12 cellular contexts compared by ENCODE assay signal in genomic region chr4:176988226-176988625, GRCh38.
DNase-seq lines count a peak whose midpoint lies in the region; ATAC-seq, FAIRE-seq and TF ChIP-seq lines count a peak whose summit lies in the region.
"Had no signal": no experiment of that assay in that cellular context is flagged by ENCODE, and none has a peak within 500 bp of the region (broad histone marks: within the 10 kb centered on the region; RNA-seq: fewer than 3 reads in every experiment).

No MANE protein-coding gene starts in this region.

- H3K27ac ChIP-seq in A549 (peak overlapping the region; percentile 58 to 76; a peak in 4 of 6 replicates), foreskin keratinocyte (peak overlapping the region; percentile 70)
- H3K27ac ChIP-seq: right lobe of liver, SK-N-MC had no signal

- no peaks in the 10 kb centered on the region for H3K27me3 ChIP-seq in foreskin keratinocyte
- H3K27me3 ChIP-seq: right lobe of liver had no signal

- peaks cover 12% of the 10 kb centered on the region for H3K4me1 ChIP-seq in A549
- H3K4me1 ChIP-seq in foreskin keratinocyte: peaks cover 16% of the 10 kb centered on the region
- H3K4me1 ChIP-seq: right lobe of liver had no signal

- peak; percentile 49 to 87 for DNase-seq in A549 (ENCODE audit: low read depth in 1 of 2, low spot score in 1 of 2)
- DNase-seq in HFF-Myc (ENCODE audit: extremely low read depth, low read depth): peak; percentile 86
- peak; percentile 5 for DNase-seq in SW480 (ENCODE audit: low spot score)
- DNase-seq in foreskin keratinocyte: peak; percentile 95 to 98
- DNase-seq in stimulated activated CD4-positive, alpha-beta T cell treated with anti-CD3 and anti-CD28 coated beads, Interleukin-4, amount 100 ng/mL, for 1 hour: no peak
- DNase-seq in NOMO-1 (lab: John Stamatoyannopoulos, UW; ENCODE audit: unreplicated experiment in 2 of 2): no peak
- DNase-seq in DMS79 (lab: John Stamatoyannopoulos, UW): no peak
- DNase-seq: CD8-positive, alpha-beta T cell; right lobe of liver; stimulated activated naive B cell treated with anti-CD40 and anti-IgM and Interleukin-4, amounts not matched to agents 10 μg/mL and 1 μg/mL and 100 μg/mL, for 72 hours had no signal

- TF ChIP-seq RAD21 in A549 (conservative IDR thresholded peaks at IDR 0.05 in 1 of 2, IDR thresholded peaks at IDR 0.05 in 1 of 2): no peak

- no peaks in the 10 kb centered on the region for H3K9me3 ChIP-seq in A549
- H3K9me3 ChIP-seq: right lobe of liver had no signal

- WGBS in A549 (ENCODE audit: missing lambda C conversion rate): 4% methylated on average over 1 of the region's 1 CpG

- ATAC-seq in A549: peak; percentile 99 to 100
- ATAC-seq in foreskin keratinocyte: peak; percentile 100
- no peak for ATAC-seq in GM18873 (IDR thresholded peaks at IDR 0.05; ENCODE audit: low FRiP score, unreplicated experiment)
- ATAC-seq: CD8-positive, alpha-beta T cell; stimulated activated naive B cell treated with anti-CD40 and anti-IgM and Interleukin-4, amounts not matched to agents 10 μg/mL and 1 μg/mL and 100 μg/mL, for 72 hours had no signal

- CTCF ChIA-PET in A549 (lab: Yijun Ruan, JAX): no interaction called here

- no peak overlapping the region for H3K4me3 ChIP-seq in A549
- H3K4me3 ChIP-seq in HFF-Myc (replicated peaks; ENCODE audit: low read depth, low read length): no peak overlapping the region
- H3K4me3 ChIP-seq: right lobe of liver, SK-N-MC had no signal

- H3K4me2 ChIP-seq in A549: peak overlapping the region; percentile 45

- TF ChIP-seq CTCF in A549 (IDR thresholded peaks at IDR 0.05) (no peak), HFF-Myc (IDR thresholded peaks at IDR 0.05; ENCODE audit: low read depth, low read length, missing control alignments) (no peak), foreskin keratinocyte (conservative IDR thresholded peaks at IDR 0.05) (peak; percentile 25)

- TF ChIP-seq POLR2A in A549 (IDR thresholded peaks at IDR 0.05; ENCODE audit: low read length): no peak

- no peak for FAIRE-seq in A549 (lab: Jason Lieb, UNC)

- 0 out of 5 replicates have a peak, but pooled peaks of 1 of the 2 experiments have one; percentile 17 for TF ChIP-seq EP300 in A549 (IDR thresholded peaks at IDR 0.05)

- POLR2A ChIA-PET in A549 (lab: Yijun Ruan, JAX): interaction anchor here (1.0 kb wide), 1 partner anchor 59 kb away, joined by 5 read pairs; no protein-coding TSS in a partner anchor

TF ChIP-seq in A549, 52 proteins besides CTCF, POLR2A, EP300 and RAD21:
- TF ChIP-seq JUNB (IDR thresholded peaks at IDR 0.05) (peak; percentile 44; the same call in 1 of the 2 replicates), JUN (IDR thresholded peaks at IDR 0.05) (0 out of 5 replicates have a peak, but pooled peaks of 1 of the 2 experiments have one; percentile 22), CBX2 (IDR thresholded peaks at IDR 0.05; ENCODE audit: borderline replicate concordance, low read depth) (no peak), FOSL2 (IDR thresholded peaks at IDR 0.05) (peak; percentile 59; the same call in 1 of the 2 replicates), FOSL2 (CRISPR knock-in tag; IDR thresholded peaks at IDR 0.05) (peak; percentile 89), GATA3 (IDR thresholded peaks at IDR 0.05; ENCODE audit: borderline replicate concordance) (peak; percentile 47; the same call in 1 of the 2 replicates), CEBPB (IDR thresholded peaks at IDR 0.05) (0 out of 4 replicates have a peak, but pooled peaks of 1 of the 2 experiments have one; percentile 32), MAFK (IDR thresholded peaks at IDR 0.05; ENCODE audit: partially characterized antibody) (peak; percentile 68), RNF2 (IDR thresholded peaks at IDR 0.05; ENCODE audit: borderline replicate concordance, low read depth) (no peak)
- TF ChIP-seq, protein P1, sequence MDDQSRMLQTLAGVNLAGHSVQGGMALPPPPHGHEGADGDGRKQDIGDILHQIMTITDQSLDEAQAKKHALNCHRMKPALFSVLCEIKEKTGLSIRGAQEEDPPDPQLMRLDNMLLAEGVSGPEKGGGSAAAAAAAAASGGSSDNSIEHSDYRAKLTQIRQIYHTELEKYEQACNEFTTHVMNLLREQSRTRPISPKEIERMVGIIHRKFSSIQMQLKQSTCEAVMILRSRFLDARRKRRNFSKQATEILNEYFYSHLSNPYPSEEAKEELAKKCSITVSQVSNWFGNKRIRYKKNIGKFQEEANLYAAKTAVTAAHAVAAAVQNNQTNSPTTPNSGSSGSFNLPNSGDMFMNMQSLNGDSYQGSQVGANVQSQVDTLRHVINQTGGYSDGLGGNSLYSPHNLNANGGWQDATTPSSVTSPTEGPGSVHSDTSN (IDR thresholded peaks at IDR 0.05): no peak

Comparison
In these comparisons a context has a peak if more than half of its experiments do, and no peak if none do; other contexts are left out.
1. DNase-seq: peak in A549 (2 of 2), HFF-Myc (single experiment), SW480 (single experiment) and foreskin keratinocyte (2 of 2); none in stimulated activated CD4-positive, alpha-beta T cell treated with anti-CD3 and anti-CD28 coated beads, Interleukin-4, amount 100 ng/mL, for 1 hour (single experiment), NOMO-1 (0 of 2) and DMS79 (single experiment).